8 cellular contexts compared by ENCODE assay signal in genomic region chr10:24383681-24384106, GRCh38.
DNase-seq lines count a peak whose midpoint lies in the region; ATAC-seq and TF ChIP-seq lines count a peak whose summit lies in the region.

No MANE protein-coding gene starts in this region.

- H3K27me3 ChIP-seq in adrenal gland: no peaks in the 10 kb centered on the region
- H3K27me3 ChIP-seq in skeletal muscle satellite cell (ENCODE audit: control insufficient read depth, insufficient read depth, low read length): no peaks in the 10 kb centered on the region

- intact Hi-C loops in adrenal gland (cut with DNase I): no loop called here

- 10 to 26% (median 17%) methylated on average over 6 to 10 of the region's 10 CpGs for WGBS in adrenal gland, 4 donors

- no peaks in the 10 kb centered on the region for H3K36me3 ChIP-seq in adrenal gland (replicated peaks in 1 of 2)
- H3K36me3 ChIP-seq in skeletal muscle satellite cell (ENCODE audit: insufficient read depth, low read length): no peaks in the 10 kb centered on the region

- H3K4me2 ChIP-seq in skeletal muscle satellite cell (ENCODE audit: low read length): peak overlapping the region; percentile 33

- TF ChIP-seq POLR2A in adrenal gland (IDR thresholded peaks at IDR 0.05): peak in 1 of 2 donors; percentile 60

- TF ChIP-seq CTCF in adrenal gland (IDR thresholded peaks at IDR 0.05): peak; percentile 19 to 72 (median 58)

- DNase-seq in D341Med (ENCODE audit: low spot score) (peak; percentile 44), NCI-H2171 (lab: John Stamatoyannopoulos, UW) (peak; percentile 65), adrenal gland (peak; percentile 91 to 98 (median 97)), hepatic stellate cell (ENCODE audit: low spot score) (peak; percentile 73), cortex of kidney (lab: John Stamatoyannopoulos, UW) (no peak)

- H3K27ac ChIP-seq in adrenal gland: peak overlapping the region; percentile 74 to 90 (median 88)

- no peak overlapping the region for H3K9ac ChIP-seq in skeletal muscle satellite cell (ENCODE audit: low read depth, low read length)

- H3K4me1 ChIP-seq in adrenal gland (replicated peaks in 1 of 2) (peaks cover 14 to 26% of the 10 kb centered on the region in 2 donors), skeletal muscle satellite cell (ENCODE audit: control insufficient read depth, insufficient read depth, low read length) (peaks cover 8% of the 10 kb centered on the region)

- no peak overlapping the region for H3K4me3 ChIP-seq in adrenal gland
- H3K4me3 ChIP-seq in skeletal muscle satellite cell (ENCODE audit: low read length): no peak overlapping the region

- H3K9me3 ChIP-seq in adrenal gland (replicated peaks in 1 of 3) (no peaks in the 10 kb centered on the region), skeletal muscle satellite cell (replicated peaks; ENCODE audit: low read length) (no peaks in the 10 kb centered on the region)

- ATAC-seq in GM18870 (IDR thresholded peaks at IDR 0.05; ENCODE audit: unreplicated experiment) (peak; percentile 93), HG02981 (IDR thresholded peaks at IDR 0.05; ENCODE audit: unreplicated experiment) (peak; percentile 78)
